Comparison of ENCODE assay signal across 16 cellular contexts in genomic region chr13:111936267-111936925, GRCh38.
DNase-seq lines count a peak whose midpoint lies in the region; ATAC-seq and TF ChIP-seq lines count a peak whose summit lies in the region.
"Had no signal": no experiment of that assay in that cellular context is flagged by ENCODE, and none has a peak within 500 bp of the region (broad histone marks: within the 10 kb centered on the region; RNA-seq: fewer than 3 reads in every experiment).

No MANE protein-coding gene starts in this region.

- H3K27me3 Mint-ChIP-seq in activated CD8-positive, alpha-beta memory T cell treated with anti-CD3 and anti-CD28 coated beads, Interleukin-2, amount 10 ng/mL, durations not matched to agents 7 days and 5 days, result no peaks in the 10 kb centered on the region
- H3K27me3 Mint-ChIP-seq in MCF 10A (ENCODE audit: insufficient read depth, unreplicated experiment), result no peaks in the 10 kb centered on the region

- TF ChIP-seq CTCF in vagina (IDR thresholded peaks at IDR 0.05), result no peak
- no peak for TF ChIP-seq CTCF in MCF 10A (IDR thresholded peaks at IDR 0.05; ENCODE audit: unreplicated experiment)

- no TSS peak for BruUV-seq in MCF 10A (replicated peaks; lab: Mats Ljungman, UMichigan)

- H3K4me2 ChIP-seq in Karpas-422 (ENCODE audit: low read depth, low read length, poor library complexity, severe bottlenecking), result no peak overlapping the region
- H3K4me2 ChIP-seq: BLaER1 had no signal

- no peaks in the 10 kb centered on the region for H3K36me3 Mint-ChIP-seq in activated CD8-positive, alpha-beta memory T cell treated with anti-CD3 and anti-CD28 coated beads, Interleukin-2, amount 10 ng/mL, durations not matched to agents 7 days and 5 days
- peaks cover 6% of the 10 kb centered on the region for H3K36me3 Mint-ChIP-seq in MCF 10A (ENCODE audit: insufficient read depth, unreplicated experiment)
- H3K36me3 Mint-ChIP-seq: CD8-positive, alpha-beta memory T cell had no signal

- no peaks in the 10 kb centered on the region for H4K20me1 ChIP-seq in Karpas-422 (ENCODE audit: insufficient read depth, low read depth, low read length)
- H4K20me1 ChIP-seq: BLaER1 had no signal

- no peaks in the 10 kb centered on the region for H3K79me2 ChIP-seq in Karpas-422 (ENCODE audit: low read length)

- H3K27ac ChIP-seq in vagina (no peak overlapping the region), Karpas-422 (ENCODE audit: low read length) (no peak overlapping the region)
- H3K27ac ChIP-seq: BLaER1 had no signal

- peaks cover 4% of the 10 kb centered on the region for H3K9me3 Mint-ChIP-seq in activated CD8-positive, alpha-beta memory T cell treated with anti-CD3 and anti-CD28 coated beads, Interleukin-2, amount 10 ng/mL, durations not matched to agents 7 days and 5 days (ENCODE audit: low read depth)
- peaks cover 29% of the 10 kb centered on the region for H3K9me3 Mint-ChIP-seq in MCF 10A (ENCODE audit: unreplicated experiment)

- peak; percentile 14 for DNase-seq in activated CD8-positive, alpha-beta memory T cell treated with anti-CD3 and anti-CD28 coated beads, Interleukin-2, amount 10 ng/mL, durations not matched to agents 7 days and 5 days
- no peak for DNase-seq in activated CD8-positive, alpha-beta memory T cell treated with anti-CD3 and anti-CD28 coated beads, Interleukin-2, amount 50 U/mL, for 4 hours
- DNase-seq in ecto neural progenitor cell (ENCODE audit: low spot score) (peak; percentile 30), mesenteric fat pad (ENCODE audit: low spot score) (peak; percentile 51), vagina (ENCODE audit: extremely low spot score in 2 of 2) (peak; percentile 70 to 82), MCF 10A (ENCODE audit: unreplicated experiment) (no peak), Karpas-422 (no peak)
- DNase-seq: 8988T; AML-193; Caco-2; CD8-positive, alpha-beta memory T cell; GDM1; GOT3; HFFc6 had no signal

- H3K9me3 ChIP-seq in vagina (no peaks in the 10 kb centered on the region), Karpas-422 (ENCODE audit: low read length) (no peaks in the 10 kb centered on the region)
- H3K9me3 ChIP-seq: HAP-1 had no signal

- no peak overlapping the region for H3K27ac Mint-ChIP-seq in activated CD8-positive, alpha-beta memory T cell treated with anti-CD3 and anti-CD28 coated beads, Interleukin-2, amount 10 ng/mL, durations not matched to agents 7 days and 5 days
- no peak overlapping the region for H3K27ac Mint-ChIP-seq in MCF 10A (ENCODE audit: low read depth, unreplicated experiment)
- H3K27ac Mint-ChIP-seq: CD8-positive, alpha-beta memory T cell; HFFc6 had no signal

- ATAC-seq in activated CD8-positive, alpha-beta memory T cell treated with anti-CD3 and anti-CD28 coated beads, Interleukin-2, amount 10 ng/mL, durations not matched to agents 7 days and 5 days, result no peak

- no peak overlapping the region for H3K4me3 Mint-ChIP-seq in activated CD8-positive, alpha-beta memory T cell treated with anti-CD3 and anti-CD28 coated beads, Interleukin-2, amount 10 ng/mL, durations not matched to agents 7 days and 5 days
- H3K4me3 Mint-ChIP-seq in MCF 10A (ENCODE audit: unreplicated experiment), result no peak overlapping the region
- H3K4me3 Mint-ChIP-seq: CD8-positive, alpha-beta memory T cell; HFFc6 had no signal

- POLR2A ChIA-PET in MCF 10A (lab: Yijun Ruan, JAX), result no interaction called here

- no peak overlapping the region for H3K9ac ChIP-seq in Karpas-422 (ENCODE audit: low read length)
- H3K9ac ChIP-seq: BLaER1 had no signal

- H3K27me3 ChIP-seq in vagina (no peaks in the 10 kb centered on the region), Karpas-422 (ENCODE audit: low read length) (no peaks in the 10 kb centered on the region)
- H3K27me3 ChIP-seq: BLaER1 had no signal

- no peak for TF ChIP-seq POLR2A in vagina (IDR thresholded peaks at IDR 0.05)

- H3K36me3 ChIP-seq in vagina (no peaks in the 10 kb centered on the region), Karpas-422 (ENCODE audit: insufficient read depth, low read length) (no peaks in the 10 kb centered on the region)
- H3K36me3 ChIP-seq: BLaER1, HAP-1 had no signal

- CTCF ChIA-PET in activated CD8-positive, alpha-beta memory T cell treated with anti-CD3 and anti-CD28 coated beads, Interleukin-2, amount 10 ng/mL, durations not matched to agents 7 days and 5 days (lab: Charles Lee), result no interaction called here
- CTCF ChIA-PET in MCF 10A (lab: Yijun Ruan, JAX), result no interaction called here

- no peak overlapping the region for H3K4me3 ChIP-seq in vagina
- no peak overlapping the region for H3K4me3 ChIP-seq in Karpas-422 (ENCODE audit: low read length)
- H3K4me3 ChIP-seq: BLaER1, HAP-1 had no signal

- no peaks in the 10 kb centered on the region for H3K4me1 ChIP-seq in vagina
- H3K4me1 ChIP-seq in Karpas-422 (ENCODE audit: low read length), result no peaks in the 10 kb centered on the region
- H3K4me1 ChIP-seq: BLaER1, Caco-2, HAP-1 had no signal

- H2AFZ ChIP-seq in Karpas-422 (ENCODE audit: low read length), result no peak overlapping the region

- intact Hi-C loops in vagina (cut with DNase I), result no loop called here
- intact Hi-C loops in MCF 10A (cut with micrococcal nuclease), result no loop called here

- H3K4me1 Mint-ChIP-seq in activated CD8-positive, alpha-beta memory T cell treated with anti-CD3 and anti-CD28 coated beads, Interleukin-2, amount 10 ng/mL, durations not matched to agents 7 days and 5 days, result no peaks in the 10 kb centered on the region
- no peaks in the 10 kb centered on the region for H3K4me1 Mint-ChIP-seq in MCF 10A (ENCODE audit: insufficient read depth, unreplicated experiment)
- H3K4me1 Mint-ChIP-seq: CD8-positive, alpha-beta memory T cell had no signal

- H3K9me2 ChIP-seq in Karpas-422 (replicated peaks; ENCODE audit: insufficient read depth, low read length), result no peaks in the 10 kb centered on the region

Comparison
In these comparisons a context has a peak if more than half of its experiments do, and no peak if none do; other contexts are left out.
1. DNase-seq: peak in activated CD8-positive, alpha-beta memory T cell treated with anti-CD3 and anti-CD28 coated beads, Interleukin-2, amount 10 ng/mL, durations not matched to agents 7 days and 5 days (single experiment), ecto neural progenitor cell (single experiment), mesenteric fat pad (single experiment) and vagina (2 of 2); none in activated CD8-positive, alpha-beta memory T cell treated with anti-CD3 and anti-CD28 coated beads, Interleukin-2, amount 50 U/mL, for 4 hours (single experiment), MCF 10A (single experiment) and Karpas-422 (single experiment).